In the genomic region with DNA sequence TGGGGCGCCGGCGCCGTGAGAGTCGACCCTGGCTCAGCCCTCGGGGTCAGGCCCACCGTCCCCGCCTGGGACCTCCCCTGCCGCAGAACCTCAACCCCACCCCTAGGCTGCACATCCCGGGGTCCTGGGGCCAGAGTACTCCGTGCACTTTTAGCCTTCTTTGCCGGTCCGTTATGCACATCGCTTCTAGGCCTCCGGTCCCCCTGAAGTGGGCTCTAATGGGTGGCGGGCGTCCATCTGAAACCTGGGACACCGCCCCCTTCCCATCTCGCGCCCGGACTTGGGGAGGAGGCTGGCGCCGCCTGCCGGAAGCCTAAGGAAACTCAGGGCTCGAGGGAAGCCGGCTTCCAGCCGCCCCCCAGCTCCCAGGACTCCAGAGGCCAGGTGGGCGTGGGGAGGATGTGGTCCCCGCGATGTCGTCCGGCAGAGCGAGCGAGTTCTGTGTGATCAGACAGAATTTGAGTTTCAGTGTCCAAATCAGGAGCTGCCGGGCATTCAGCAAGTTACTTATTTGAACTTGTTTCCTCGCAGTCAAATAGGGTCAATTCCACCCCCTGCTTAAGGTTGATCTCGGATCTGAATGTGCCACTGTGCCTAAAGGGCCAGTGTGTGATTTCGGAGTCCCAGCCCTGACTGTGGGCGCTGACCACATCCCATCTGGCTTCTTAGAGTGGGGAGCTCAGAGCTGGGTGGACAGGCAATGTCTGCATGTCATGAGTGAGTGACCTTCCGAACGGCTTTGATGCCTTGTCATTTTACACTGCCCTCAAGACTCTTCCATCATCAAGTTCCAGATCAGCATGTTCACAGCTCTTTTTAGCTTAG, we compare ENCODE assay signal across 8 cellular contexts. TPM values are rescaled to one million over a fixed set of nuclear protein-coding genes. Genes with fewer than 3 reads are reported as not detected.
DNase-seq lines count a peak whose midpoint lies in the region; ATAC-seq, FAIRE-seq and TF ChIP-seq lines count a peak whose summit lies in the region.

No MANE protein-coding gene starts in this region.

- peaks cover 11 to 14% of the 10 kb centered on the region in 2 donors for H3K27me3 Mint-ChIP-seq in CD8-positive, alpha-beta memory T cell

- peaks cover 26% of the 10 kb centered on the region for H3K4me1 ChIP-seq in CD8-positive, alpha-beta memory T cell (ENCODE audit: insufficient read depth, low read length)
- H3K4me1 ChIP-seq in HEK293 (ENCODE audit: control insufficient read depth, insufficient read depth, low read length) (peaks cover 3% of the 10 kb centered on the region), HepG2 (ENCODE audit: insufficient read depth, low read length) (peaks cover 37% of the 10 kb centered on the region), stomach smooth muscle (ENCODE audit: control insufficient read depth, insufficient read depth, low read length) (peaks cover 26% of the 10 kb centered on the region)

- no peaks in the 10 kb centered on the region for H3F3A ChIP-seq in SU-DHL-6 (ENCODE audit: insufficient read depth)

- POLR2A ChIA-PET in CD8-positive, alpha-beta memory T cell (lab: Charles Lee): no interaction called here
- POLR2A ChIA-PET in HEK293 (lab: Yijun Ruan, JAX) (interaction anchor here (0.6 to 0.7 kb wide), 2 partner anchors 101 to 102 kb away, joined by 3 read pairs; a partner anchor contains a TSS), HepG2 (lab: Yijun Ruan, JAX) (interaction anchor here (0.7 to 1.5 kb wide), 5 partner anchors 9 to 101 kb away, joined by 3 to 5 read pairs (median 3); a partner anchor contains a TSS)

- TF ChIP-seq POLR2A in HepG2 (IDR thresholded peaks at IDR 0.05; ENCODE audit: insufficient read depth in 1 of 2, low read depth in 2 of 2, low read length in 2 of 2) (no peak), GM18505 (IDR thresholded peaks at IDR 0.05; ENCODE audit: borderline replicate concordance, extremely low read depth, insufficient read depth, insufficient read length) (no peak)

- intact Hi-C loops in HepG2 (cut with micrococcal nuclease; ENCODE audit: unreplicated experiment): loop anchor here (5.0 kb wide), 1 partner anchor 41 kb away; no protein-coding TSS in a partner anchor
- intact Hi-C loops in posterior vena cava (cut with DNase I): loop anchor here in 1 of 2 donors (5.0 kb wide), 1 partner anchor 859 kb away; no protein-coding TSS in a partner anchor

- no peak overlapping the region for H3K27ac ChIP-seq in CD8-positive, alpha-beta memory T cell (ENCODE audit: low read depth, low read length)
- H3K27ac ChIP-seq in HEK293 (ENCODE audit: extremely low read depth, low read depth, low read length) (peak overlapping the region; percentile 70; the same call in 1 of the 2 replicates), SU-DHL-6 (ENCODE audit: low read depth, low read length) (no peak overlapping the region), HepG2 (ENCODE audit: extremely low read length, insufficient read depth, low read length) (no peak overlapping the region), stomach smooth muscle (ENCODE audit: low read length) (no peak overlapping the region)

- H3K79me2 ChIP-seq in SU-DHL-6 (ENCODE audit: insufficient read depth, low read length) (no peaks in the 10 kb centered on the region), HepG2 (ENCODE audit: insufficient read depth, low read length) (no peaks in the 10 kb centered on the region)

- H3K27me3 ChIP-seq in CD8-positive, alpha-beta memory T cell (ENCODE audit: insufficient read depth, low read length, poor library complexity, severe bottlenecking): peaks cover 4% of the 10 kb centered on the region
- H3K27me3 ChIP-seq in SU-DHL-6 (ENCODE audit: low read length): no peaks in the 10 kb centered on the region
- peaks cover 15 to 73% of the 10 kb centered on the region in 2 experiments for H3K27me3 ChIP-seq in HepG2 (ENCODE audit: control insufficient read depth in 1 of 2, insufficient read depth in 2 of 2, low read length in 2 of 2)
- H3K27me3 ChIP-seq in stomach smooth muscle (ENCODE audit: control insufficient read depth in 1 of 2, insufficient read depth in 2 of 2, low read length in 2 of 2): peaks cover 8 to 24% of the 10 kb centered on the region in 2 donors

- H3K4me3 ChIP-seq in CD8-positive, alpha-beta memory T cell (ENCODE audit: low read length): peak overlapping the region; percentile 63
- peak overlapping the region; percentile 34 for H3K4me3 ChIP-seq in HEK293 (ENCODE audit: low read depth, low read length)
- H3K4me3 ChIP-seq in SU-DHL-6 (ENCODE audit: insufficient read depth, low read length, poor library complexity, severe bottlenecking): peak overlapping the region; percentile 39
- peak overlapping the region; percentile 37 to 42 for H3K4me3 ChIP-seq in cardiac fibroblast (replicated peaks in 1 of 2; ENCODE audit: low read depth in 2 of 2, low read length in 2 of 2)
- peak overlapping the region; percentile 48 to 79 (median 67) for H3K4me3 ChIP-seq in HepG2 (replicated peaks in 1 of 3; ENCODE audit: insufficient read depth in 1 of 3, low read depth in 2 of 3, low read length in 3 of 3)
- peak overlapping the region; percentile 53 to 65 for H3K4me3 ChIP-seq in stomach smooth muscle (ENCODE audit: low read length in 2 of 2)

- no peaks in the 10 kb centered on the region for H3K9me2 ChIP-seq in SU-DHL-6 (replicated peaks; ENCODE audit: insufficient read depth, low read length)

- no peak for FAIRE-seq in HepG2 (lab: Jason Lieb, UNC)

- BruUV-seq in HepG2 (replicated peaks; lab: Mats Ljungman, UMichigan): no TSS peak

- H2AFZ ChIP-seq in SU-DHL-6 (ENCODE audit: low read depth, low read length, severe bottlenecking) (no peak overlapping the region), HepG2 (ENCODE audit: low read length) (no peak overlapping the region)

- peak; percentile 88 for TF ChIP-seq CTCF in HEK293 (tag by site-specific recombination; IDR thresholded peaks at IDR 0.05)
- peak; percentile 55 for TF ChIP-seq CTCF in SU-DHL-6 (IDR thresholded peaks at IDR 0.05; ENCODE audit: insufficient read depth, low read length, poor library complexity, severe bottlenecking)
- TF ChIP-seq CTCF in cardiac fibroblast (IDR thresholded peaks at IDR 0.05; ENCODE audit: low read depth, low read length): peak; percentile 83
- peak; percentile 92 for TF ChIP-seq CTCF in HepG2 (CRISPR knock-in tag; IDR thresholded peaks at IDR 0.05)

- no peaks in the 10 kb centered on the region for H3K9me3 Mint-ChIP-seq in CD8-positive, alpha-beta memory T cell

- no peaks in the 10 kb centered on the region for H3K36me3 ChIP-seq in CD8-positive, alpha-beta memory T cell (ENCODE audit: insufficient read depth, low read length)
- H3K36me3 ChIP-seq in HEK293 (ENCODE audit: control insufficient read depth in 2 of 2, insufficient read depth in 1 of 2, low read length in 2 of 2) (no peaks in the 10 kb centered on the region), SU-DHL-6 (ENCODE audit: low read length) (no peaks in the 10 kb centered on the region), HepG2 (replicated peaks in 1 of 2; ENCODE audit: control insufficient read depth in 1 of 2, insufficient read depth in 2 of 2, low read length in 2 of 2) (no peaks in the 10 kb centered on the region), stomach smooth muscle (ENCODE audit: control insufficient read depth in 2 of 2, insufficient read depth in 2 of 2, low read length in 2 of 2) (no peaks in the 10 kb centered on the region)

- WGBS in HepG2 (ENCODE audit: low lambda C conversion rate): 9% methylated on average over 41 of the region's 41 CpGs

- CTCF ChIA-PET in CD8-positive, alpha-beta memory T cell (lab: Charles Lee): interaction anchor here (0.6 to 4.0 kb wide), 22 partner anchors 8 to 1076 kb away, joined by 3 to 24 read pairs (median 4); a partner anchor contains a TSS
- CTCF ChIA-PET in HEK293 (lab: Yijun Ruan, JAX) (interaction anchor here (0.6 to 9.8 kb wide), 45 partner anchors 9 to 1445 kb away, joined by 3 to 159 read pairs (median 4); no protein-coding TSS in a partner anchor), HepG2 (lab: Yijun Ruan, JAX; ENCODE audit: low intra/inter-chr PET ratio, low total read pairs) (interaction anchor here (1.9 to 2.2 kb wide), 2 partner anchors 39 to 64 kb away, joined by 5 to 7 read pairs; no protein-coding TSS in a partner anchor)

- in situ Hi-C loops in HepG2 (cut with HindIII; ENCODE audit: extremely low pct_ligation_motif_present, low pct_unique_long_range_greater_than_20kb): loop anchor here (5.0 to 10.0 kb wide), 2 partner anchors 66 to 92 kb away; a partner anchor contains a TSS

- ATAC-seq in HepG2 (peak; percentile 15), GM18505 (IDR thresholded peaks at IDR 0.05; ENCODE audit: unreplicated experiment) (no peak)

- peak overlapping the region; percentile 43 for H3K4me2 ChIP-seq in SU-DHL-6 (ENCODE audit: low read depth, low read length, poor library complexity, severe bottlenecking)
- peak overlapping the region; percentile 93 for H3K4me2 ChIP-seq in HepG2 (ENCODE audit: low read depth, low read length)

- H3K9ac ChIP-seq in SU-DHL-6 (ENCODE audit: low read length) (no peak overlapping the region), HepG2 (ENCODE audit: insufficient read depth, low read depth, low read length) (no peak overlapping the region), stomach smooth muscle (ENCODE audit: low read length in 2 of 2) (peak overlapping the region in 1 of 2 donors; percentile 27)

- H3K4me3 Mint-ChIP-seq in CD8-positive, alpha-beta memory T cell: peak overlapping the region; percentile 81 to 91 (median 87)

- peak overlapping the region in 6 of 8 donors; percentile 12 to 86 (median 73) for H3K27ac Mint-ChIP-seq in CD8-positive, alpha-beta memory T cell

- TF ChIP-seq EP300 in HepG2 (IDR thresholded peaks at IDR 0.05; ENCODE audit: low read depth in 2 of 2, low read length in 2 of 2) (no peak), HepG2 (CRISPR knock-in tag; IDR thresholded peaks at IDR 0.05; ENCODE audit: borderline replicate concordance) (no peak)

- no peaks in the 10 kb centered on the region for H3K9me3 ChIP-seq in CD8-positive, alpha-beta memory T cell (ENCODE audit: low read length)
- H3K9me3 ChIP-seq in HEK293 (ENCODE audit: control insufficient read depth, insufficient read depth, low read depth, low read length) (no peaks in the 10 kb centered on the region), SU-DHL-6 (ENCODE audit: insufficient read depth, low read length) (no peaks in the 10 kb centered on the region), HepG2 (ENCODE audit: low read length) (no peaks in the 10 kb centered on the region), stomach smooth muscle (ENCODE audit: control insufficient read depth in 2 of 2, low read length in 2 of 2) (no peaks in the 10 kb centered on the region)

- DNase-seq in CD8-positive, alpha-beta memory T cell: peak in 4 of 5 donors; percentile 42 to 70 (median 52)
- DNase-seq in cardiac fibroblast (ENCODE audit: low read depth in 2 of 2): peak; percentile 50 to 57
- DNase-seq in HepG2 (ENCODE audit: low spot score): peak; percentile 58
- DNase-seq in posterior vena cava (ENCODE audit: low spot score): no peak

- H3K4me1 Mint-ChIP-seq in CD8-positive, alpha-beta memory T cell: peaks cover 31 to 33% (median 32%) of the 10 kb centered on the region in 3 donors

- no peaks in the 10 kb centered on the region for H3K36me3 Mint-ChIP-seq in CD8-positive, alpha-beta memory T cell

- peak; percentile 68 for TF ChIP-seq RAD21 in HepG2 (CRISPR knock-in tag; IDR thresholded peaks at IDR 0.05)

- H4K20me1 ChIP-seq in SU-DHL-6 (ENCODE audit: low read depth, low read length) (no peaks in the 10 kb centered on the region), HepG2 (ENCODE audit: insufficient read depth, low read length) (0 out of 2 replicates have a peak, but pooled peaks cover 3% of the 10 kb centered on the region)

RNA-seq across cellular contexts. Expression of a gene that starts 47.6 kb away (rescaled TPM):
- total RNA-seq in CD8-positive, alpha-beta memory T cell: under 1 TPM; 0.46 to 0.71 TPM
- not detected for polyA plus RNA-seq in CD8-positive, alpha-beta memory T cell
- not detected in 2 replicates for total RNA-seq in HepG2 (2016; rRNA removed; fragmentation: Illumina TruSeq; extraction: Trizol)
- total RNA-seq in HepG2 (2016; cell fraction: cytosol; rRNA removed; fragmentation: Illumina TruSeq; extraction: Trizol; ENCODE audit: low read depth): not detected in 2 replicates
- not detected in 2 replicates for total RNA-seq in HepG2 (2016; cell fraction: insoluble cytoplasmic fraction; rRNA removed; fragmentation: Illumina TruSeq; extraction: Trizol)
- total RNA-seq in HepG2 (2016; cell fraction: membrane; rRNA removed; fragmentation: Illumina TruSeq; extraction: Trizol): not detected in 2 replicates
- not detected in 2 replicates for total RNA-seq in HepG2 (2016; cell fraction: nucleus; rRNA removed; fragmentation: Illumina TruSeq; extraction: Trizol)
- 0.07 TPM in 1 of 2 replicates, not detected in the other for polyA plus RNA-seq in HepG2 (2011; rRNA removed)
- 0.04 TPM in 1 of 2 replicates, not detected in the other for polyA plus RNA-seq in HepG2 (2011; cell fraction: cytosol; rRNA removed)
- 0.14 and 0.34 TPM in 2 replicates for polyA plus RNA-seq in HepG2 (2011; cell fraction: nucleus; rRNA removed)
- polyA plus RNA-seq in HepG2 (2012): not detected in 2 replicates
- not detected in 2 replicates for polyA plus RNA-seq in HepG2 (2016; cell fraction: cytosol; fragmentation: Illumina TruSeq; extraction: Trizol; ENCODE audit: low read depth)
- polyA plus RNA-seq in HepG2 (2016; cell fraction: insoluble cytoplasmic fraction; fragmentation: Illumina TruSeq; extraction: Trizol; ENCODE audit: low read depth): not detected in 2 replicates
- not detected in 2 replicates for polyA plus RNA-seq in HepG2 (2016; cell fraction: membrane; fragmentation: Illumina TruSeq; extraction: Trizol; ENCODE audit: low read depth)
- not detected in 2 replicates for polyA plus RNA-seq in HepG2 (2016; cell fraction: nucleus; fragmentation: Illumina TruSeq; extraction: Trizol; ENCODE audit: insufficient read depth, low read depth)
- not detected in 2 replicates for polyA minus RNA-seq in HepG2 (2011; rRNA and poly(A)+ RNA removed; ENCODE audit: low replicate concordance)
- not detected in 2 replicates for polyA minus RNA-seq in HepG2 (2011; cell fraction: cytosol; rRNA and poly(A)+ RNA removed)
- not detected in 2 replicates for polyA minus RNA-seq in HepG2 (2011; cell fraction: nucleus; rRNA and poly(A)+ RNA removed)
- total RNA-seq in posterior vena cava: 10 to 100 TPM in 1 of 2 donors, 1 to 10 TPM in 1; 9.6 to 36.6 TPM

Comparison
In these comparisons a context has a peak if more than half of its experiments do, and no peak if none do; other contexts are left out.
1. RNA of a gene that starts 47.6 kb away (total RNA-seq): 9.6 to 36.6 TPM in posterior vena cava; 0.46 to 0.71 TPM in CD8-positive, alpha-beta memory T cell and not detected in HepG2; every median in the first group is over 4 times any median in the second.
2. Peak in every context shown above with its lines, with median percentiles within 50 percentile points of each other: H3K4me3 ChIP-seq and CTCF ChIP-seq.